ENCODE assay signal across 9 cellular contexts in the genomic region with DNA sequence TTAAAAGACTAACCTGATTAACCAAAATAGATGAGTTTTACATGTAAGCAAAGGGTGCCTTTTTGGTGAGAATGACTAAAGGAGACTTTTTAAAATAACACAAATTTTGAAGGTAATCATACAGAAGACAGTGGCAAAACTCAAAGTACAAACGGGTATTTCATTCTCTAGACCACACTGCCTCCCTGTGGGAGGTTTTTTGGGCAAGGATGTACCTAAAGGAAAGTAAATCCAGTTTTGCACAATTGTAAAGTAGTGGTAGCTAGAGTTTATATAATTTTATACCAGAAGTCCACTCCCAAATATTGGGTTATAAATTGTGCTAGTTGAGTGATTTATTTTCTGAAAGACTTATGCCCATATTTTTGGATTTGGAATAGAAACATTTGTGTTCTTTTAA.
DNase-seq lines count a peak whose midpoint lies in the region; ATAC-seq and TF ChIP-seq lines count a peak whose summit lies in the region.
"Had no signal": no experiment of that assay in that cellular context is flagged by ENCODE, and none has a peak within 500 bp of the region (broad histone marks: within the 10 kb centered on the region; RNA-seq: fewer than 3 reads in every experiment).

No MANE protein-coding gene starts in this region.

- CTCF ChIA-PET in MCF 10A (lab: Yijun Ruan, JAX) = interaction anchor here (0.7 to 2.2 kb wide), 9 partner anchors 16 to 1186 kb away, joined by 3 to 10 read pairs (median 4); no protein-coding TSS in a partner anchor
- CTCF ChIA-PET in RWPE1 (lab: Yijun Ruan, JAX) = interaction anchor here (0.6 kb wide), 2 partner anchors 145 to 700 kb away, joined by 3 read pairs; no protein-coding TSS in a partner anchor
- CTCF ChIA-PET in T-cell (lab: Charles Lee) = no interaction called here

- POLR2A ChIA-PET in MCF 10A (lab: Yijun Ruan, JAX) (no interaction called here), RWPE1 (lab: Yijun Ruan, JAX; ENCODE audit: low non-redundant PET) (no interaction called here), T-cell (lab: Charles Lee) (no interaction called here)

- H3K27ac Mint-ChIP-seq in MCF 10A (ENCODE audit: low read depth, unreplicated experiment) (no peak overlapping the region), T-cell (no peak overlapping the region)

- no TSS peak for BruUV-seq in MCF 10A (replicated peaks; lab: Mats Ljungman, UMichigan)

- H3K4me1 Mint-ChIP-seq in MCF 10A (ENCODE audit: insufficient read depth, unreplicated experiment) (no peaks in the 10 kb centered on the region), T-cell (no peaks in the 10 kb centered on the region)

- TF ChIP-seq POLR2A in breast epithelium (IDR thresholded peaks at IDR 0.05) = no peak
- no peak for TF ChIP-seq POLR2A in vagina (IDR thresholded peaks at IDR 0.05)

- no peak overlapping the region for H3K27ac ChIP-seq in breast epithelium
- no peak overlapping the region for H3K27ac ChIP-seq in RWPE1
- H3K27ac ChIP-seq in foreskin keratinocyte = no peak overlapping the region
- H3K27ac ChIP-seq in vagina = no peak overlapping the region

- H3K36me3 Mint-ChIP-seq in MCF 10A (ENCODE audit: insufficient read depth, unreplicated experiment) (no peaks in the 10 kb centered on the region), T-cell (no peaks in the 10 kb centered on the region)

- H3K36me3 ChIP-seq in breast epithelium (no peaks in the 10 kb centered on the region), vagina (no peaks in the 10 kb centered on the region)

- H3K4me1 ChIP-seq in breast epithelium (no peaks in the 10 kb centered on the region), foreskin keratinocyte (no peaks in the 10 kb centered on the region), vagina (no peaks in the 10 kb centered on the region)

- peak; percentile 50 for TF ChIP-seq CTCF in MCF 10A (IDR thresholded peaks at IDR 0.05; ENCODE audit: unreplicated experiment)
- TF ChIP-seq CTCF in breast epithelium (IDR thresholded peaks at IDR 0.05) = peak in 1 of 3 donors; percentile 28
- peak; percentile 17; the same call in 1 of the 2 replicates for TF ChIP-seq CTCF in RWPE1 (conservative IDR thresholded peaks at IDR 0.05; ENCODE audit: low read depth)
- peak; percentile 69 for TF ChIP-seq CTCF in foreskin keratinocyte (conservative IDR thresholded peaks at IDR 0.05)
- peak in 2 of 3 experiments; percentile 29 to 48 for TF ChIP-seq CTCF in vagina (IDR thresholded peaks at IDR 0.05)

- peak; percentile 56 for DNase-seq in MCF 10A (ENCODE audit: unreplicated experiment)
- DNase-seq in breast epithelium (ENCODE audit: low spot score in 2 of 2) = no peak
- peak; percentile 14 for DNase-seq in RWPE1 (ENCODE audit: low spot score)
- peak; percentile 2 to 26 for DNase-seq in foreskin keratinocyte
- DNase-seq in vagina (ENCODE audit: extremely low spot score in 2 of 2) = no peak
- DNase-seq in SKM-1 (lab: John Stamatoyannopoulos, UW; ENCODE audit: unreplicated experiment) = no peak
- no peak for DNase-seq in T-cell
- DNase-seq: stimulated activated CD4-positive, alpha-beta T cell treated with anti-CD3 and anti-CD28 coated beads, Interleukin-4, amount 100 ng/mL, for 24 hours had no signal

- H3K9me3 Mint-ChIP-seq in MCF 10A (ENCODE audit: unreplicated experiment) (no peaks in the 10 kb centered on the region), T-cell (peaks cover 0 to 4% (median 0%) of the 10 kb centered on the region in 3 donors)

- H3K27me3 ChIP-seq in breast epithelium (no peaks in the 10 kb centered on the region), foreskin keratinocyte (no peaks in the 10 kb centered on the region), vagina (no peaks in the 10 kb centered on the region)

- H3K9me3 ChIP-seq in breast epithelium = peaks cover 6 to 9% of the 10 kb centered on the region in 2 donors
- no peaks in the 10 kb centered on the region for H3K9me3 ChIP-seq in vagina

- no peaks in the 10 kb centered on the region for H3K27me3 Mint-ChIP-seq in MCF 10A (ENCODE audit: insufficient read depth, unreplicated experiment)
- peaks cover 4 to 8% of the 10 kb centered on the region in 2 donors for H3K27me3 Mint-ChIP-seq in T-cell

- intact Hi-C loops in MCF 10A (cut with micrococcal nuclease) = loop anchor here (1.0 to 10.0 kb wide), 6 partner anchors 334 to 1152 kb away; a partner anchor contains a TSS
- intact Hi-C loops in breast epithelium (cut with DNase I; ENCODE audit: low total_unique reads) = no loop called here
- intact Hi-C loops in vagina (cut with DNase I) = no loop called here

- no peak for ATAC-seq in foreskin keratinocyte
- ATAC-seq in HG03565 (IDR thresholded peaks at IDR 0.05; ENCODE audit: unreplicated experiment) = no peak
- no peak for ATAC-seq in T-cell (replicated peaks in 1 of 4)

- H3K4me3 Mint-ChIP-seq in MCF 10A (ENCODE audit: unreplicated experiment) (no peak overlapping the region), T-cell (no peak overlapping the region)

- H3K4me3 ChIP-seq in breast epithelium (no peak overlapping the region), vagina (no peak overlapping the region)

Comparison
In these comparisons a context has a peak if more than half of its experiments do, and no peak if none do; other contexts are left out.
1. DNase-seq: peak in MCF 10A (single experiment), RWPE1 (single experiment) and foreskin keratinocyte (2 of 2); none in breast epithelium (0 of 2), vagina (0 of 2), SKM-1 (single experiment) and T-cell (0 of 34).
2. CTCF ChIA-PET loops: an anchor here in MCF 10A (0.7 to 2.2 kb wide) and RWPE1 (0.6 kb wide); none called in T-cell.